In genomic region chr15:34437687-34438086, GRCh38 we compare ENCODE assay signal across 8 cellular contexts. TPM values are rescaled to one million over a fixed set of nuclear protein-coding genes. Genes with fewer than 3 reads are reported as not detected.
DNase-seq lines count a peak whose midpoint lies in the region; ATAC-seq and TF ChIP-seq lines count a peak whose summit lies in the region.

TSS of gene GOLGA8A (minus strand) at chr15:34437808. CDS start at chr15:34389691, 48,117 bp downstream.

- H3K27ac ChIP-seq in CD4-positive, alpha-beta T cell (ENCODE audit: low read depth, low read length): peak within 1 kb of the TSS; percentile 7
- peak within 1 kb of the TSS; percentile 60 for H3K27ac ChIP-seq in left ventricle myocardium inferior (replicated peaks)

- H3K36me3 ChIP-seq in left ventricle myocardium inferior: no peaks in the 10 kb centered on the region

- POLR2A ChIA-PET in CD4-positive, alpha-beta T cell (lab: Charles Lee): interaction anchor here (0.5 to 2.4 kb wide), 10 partner anchors 15 to 551 kb away, joined by 3 to 15 read pairs (median 5); partner anchors contain the start of genes EMC7, GOLGA8B, KATNBL1 and LPCAT4

- H3K27me3 Mint-ChIP-seq in CD4-positive, alpha-beta T cell: peaks cover 5% of the 10 kb centered on the region
- H3K27me3 Mint-ChIP-seq in activated naive CD8-positive, alpha-beta T cell treated with anti-CD3 and anti-CD28 coated beads, Interleukin-2, amount 50 U/mL, for 24 hours: peaks cover 7% of the 10 kb centered on the region

- H3K4me1 ChIP-seq in left ventricle myocardium inferior: peaks cover 22% of the 10 kb centered on the region

- peak; percentile 72 to 86 (median 82) for DNase-seq in CD4-positive, alpha-beta T cell
- no peak for DNase-seq in Jurkat, Clone E6-1 (ENCODE audit: low read depth, low spot score)
- peak; percentile 67 for DNase-seq in SKM-1 treated with dmso at 0.1 percent for 144 hours (lab: John Stamatoyannopoulos, UW; ENCODE audit: unreplicated experiment)
- DNase-seq in activated naive CD8-positive, alpha-beta T cell treated with anti-CD3 and anti-CD28 coated beads, Interleukin-2, amount 50 U/mL, for 24 hours: peak; percentile 85
- peak; percentile 61 for DNase-seq in left ventricle myocardium inferior
- DNase-seq in pulmonary artery endothelial cell (ENCODE audit: low read depth, low spot score): peak; percentile 17
- DNase-seq in ureter (ENCODE audit: low spot score): peak; percentile 72

- H3K9me3 Mint-ChIP-seq in CD4-positive, alpha-beta T cell: no peaks in the 10 kb centered on the region
- no peaks in the 10 kb centered on the region for H3K9me3 Mint-ChIP-seq in activated naive CD8-positive, alpha-beta T cell treated with anti-CD3 and anti-CD28 coated beads, Interleukin-2, amount 50 U/mL, for 24 hours

- peak; percentile 79 for ATAC-seq in CD4-positive, alpha-beta T cell (ENCODE audit: poor library complexity)
- peak; percentile 59 for ATAC-seq in GM21390 (IDR thresholded peaks at IDR 0.05; ENCODE audit: unreplicated experiment)
- peak; percentile 63 for ATAC-seq in activated naive CD8-positive, alpha-beta T cell treated with anti-CD3 and anti-CD28 coated beads, Interleukin-2, amount 50 U/mL, for 24 hours

- intact Hi-C loops in CD4-positive, alpha-beta T cell (cut with DNase I, micrococcal nuclease): loop anchor here in 1 of 2 experiments (10.0 kb wide), 1 partner anchor 213 kb away; the partner anchor contains the start of gene EMC4
- intact Hi-C loops in left ventricle myocardium inferior (cut with micrococcal nuclease): no loop called here

- peak within 1 kb of the TSS; percentile 100 for H3K4me3 Mint-ChIP-seq in CD4-positive, alpha-beta T cell
- peak within 1 kb of the TSS; percentile 87 for H3K4me3 Mint-ChIP-seq in activated naive CD8-positive, alpha-beta T cell treated with anti-CD3 and anti-CD28 coated beads, Interleukin-2, amount 50 U/mL, for 24 hours

- H3K9me3 ChIP-seq in CD4-positive, alpha-beta T cell (ENCODE audit: control insufficient read depth, low read length): no peaks in the 10 kb centered on the region
- no peaks in the 10 kb centered on the region for H3K9me3 ChIP-seq in left ventricle myocardium inferior (replicated peaks)

- peak within 1 kb of the TSS; percentile 27 for H3K4me3 ChIP-seq in Jurkat, Clone E6-1 (ENCODE audit: low read length)
- H3K4me3 ChIP-seq in left ventricle myocardium inferior: peak within 1 kb of the TSS; percentile 74

- CTCF ChIA-PET in CD4-positive, alpha-beta T cell (lab: Charles Lee): no interaction called here

- H3K27me3 ChIP-seq in CD4-positive, alpha-beta T cell (ENCODE audit: control insufficient read depth, insufficient read depth, low read length): no peaks in the 10 kb centered on the region
- peaks cover 10% of the 10 kb centered on the region for H3K27me3 ChIP-seq in left ventricle myocardium inferior (ENCODE audit: low read depth)

- H3K36me3 Mint-ChIP-seq in CD4-positive, alpha-beta T cell (ENCODE audit: low read depth): peaks cover 41% of the 10 kb centered on the region
- H3K36me3 Mint-ChIP-seq in activated naive CD8-positive, alpha-beta T cell treated with anti-CD3 and anti-CD28 coated beads, Interleukin-2, amount 50 U/mL, for 24 hours (ENCODE audit: low read depth): peaks cover 20% of the 10 kb centered on the region

- H3K27ac Mint-ChIP-seq in CD4-positive, alpha-beta T cell: peak within 1 kb of the TSS; percentile 96
- peak within 1 kb of the TSS; percentile 97 for H3K27ac Mint-ChIP-seq in activated naive CD8-positive, alpha-beta T cell treated with anti-CD3 and anti-CD28 coated beads, Interleukin-2, amount 50 U/mL, for 24 hours

- H3K4me1 Mint-ChIP-seq in CD4-positive, alpha-beta T cell (ENCODE audit: low read depth): peaks cover 27% of the 10 kb centered on the region
- H3K4me1 Mint-ChIP-seq in activated naive CD8-positive, alpha-beta T cell treated with anti-CD3 and anti-CD28 coated beads, Interleukin-2, amount 50 U/mL, for 24 hours: peaks cover 17% of the 10 kb centered on the region

- TF ChIP-seq CTCF in CD4-positive, alpha-beta T cell (IDR thresholded peaks at IDR 0.05): no peak
- no peak for TF ChIP-seq CTCF in left ventricle myocardium inferior (IDR thresholded peaks at IDR 0.05; ENCODE audit: borderline replicate concordance)

RNA-seq across cellular contexts. Expression of gene GOLGA8A, which starts in this region (rescaled TPM):
- 100 to 1,000 TPM; 276 to 295 TPM for total RNA-seq in CD4-positive, alpha-beta T cell
- 5.8 TPM for polyA plus RNA-seq in Jurkat, Clone E6-1 (2012; ENCODE audit: insufficient read depth, insufficient read length)
- total RNA-seq in left ventricle myocardium inferior (18.8 TPM), pulmonary artery endothelial cell (6.5 and 12.5 TPM in 2 replicates), ureter (96.5 TPM)
